Comparison of ENCODE assay signal across 21 cellular contexts in genomic region chr3:118354556-118354955, GRCh38.
DNase-seq lines count a peak whose midpoint lies in the region; TF ChIP-seq lines count a peak whose summit lies in the region.
"Had no signal": no experiment of that assay in that cellular context is flagged by ENCODE, and none has a peak within 500 bp of the region (broad histone marks: within the 10 kb centered on the region; RNA-seq: fewer than 3 reads in every experiment).

No MANE protein-coding gene starts in this region.

- no peak overlapping the region for H2BK120ac ChIP-seq in mesendoderm (ENCODE audit: low read depth, low read length)

- DNase-seq in DMS53 (lab: John Stamatoyannopoulos, UW) (peak; percentile 1), DMS53 treated with DMSO at 0.1 percent for 48 hours (lab: John Stamatoyannopoulos, UW; ENCODE audit: unreplicated experiment) (no peak), endodermal cell (no peak), mesendoderm (peak; percentile 6), LoVo (ENCODE audit: low spot score) (no peak), cerebellum (ENCODE audit: low spot score) (no peak)
- DNase-seq: ACHN; AML-193; BE2C; Calu3; CD4-positive, alpha-beta T cell; CD8-positive, alpha-beta memory T cell; DMS79; EL; GDM1; GOT3 had no signal

- H2BK15ac ChIP-seq in mesendoderm (replicated peaks; ENCODE audit: low read depth), result no peak overlapping the region

- no peak for TF ChIP-seq CTCF in endodermal cell (conservative IDR thresholded peaks at IDR 0.05)

- no peaks in the 10 kb centered on the region for H3K27me3 Mint-ChIP-seq in endodermal cell (ENCODE audit: insufficient read depth)
- H3K27me3 Mint-ChIP-seq: CD4-positive, alpha-beta T cell had no signal

- H3K23ac ChIP-seq in mesendoderm (ENCODE audit: low read length), result no peak overlapping the region

- peaks cover 60% of the 10 kb centered on the region for H3K9me3 ChIP-seq in endodermal cell (ENCODE audit: control insufficient read depth, low read length)
- H3K9me3 ChIP-seq: BE2C had no signal

- no peak overlapping the region for H3K18ac ChIP-seq in mesendoderm (ENCODE audit: low read length)

- H3K9ac ChIP-seq in endodermal cell (ENCODE audit: extremely low read depth, low read length, poor library complexity, severe bottlenecking), result no peak overlapping the region
- no peak overlapping the region for H3K9ac ChIP-seq in mesendoderm (ENCODE audit: low read length)
- H3K9ac ChIP-seq: BLaER1 treated with 17β-estradiol and CSF1 and Interleukin-3, amounts not matched to agents 10 nM and 100 nM had no signal

- peak overlapping the region; percentile 15 for H3K4me3 ChIP-seq in endodermal cell (ENCODE audit: low read length)
- H3K4me3 ChIP-seq in mesendoderm (ENCODE audit: low read length), result no peak overlapping the region
- H3K4me3 ChIP-seq: BLaER1 treated with 17β-estradiol and CSF1 and Interleukin-3, amounts not matched to agents 10 nM and 100 nM; GM12878; HAP-1 had no signal

- H3K27ac Mint-ChIP-seq in endodermal cell, result no peak overlapping the region
- H3K27ac Mint-ChIP-seq: CD14-positive monocyte; CD4-positive, alpha-beta T cell; CD8-positive, alpha-beta memory T cell had no signal

- no peak overlapping the region for H3K27ac ChIP-seq in endodermal cell (ENCODE audit: low read depth, low read length)
- H3K27ac ChIP-seq in mesendoderm (ENCODE audit: low read depth, low read length), result no peak overlapping the region
- H3K27ac ChIP-seq: 22Rv1; BLaER1 treated with 17β-estradiol and CSF1 and Interleukin-3, amounts not matched to agents 10 nM and 100 nM had no signal

- 85% methylated on average over 1 of the region's 1 CpG; no CpG with 5 or more reads in 1 of the 2 experiments for WGBS in endodermal cell (ENCODE audit: insufficient coverage in 1 of 2, insufficient read length in 1 of 2), 2 experiments
- no CpG with 5 or more reads among the region's 1 CpG for WGBS in mesendoderm (ENCODE audit: extremely low coverage, insufficient coverage, low lambda C conversion rate)

- H3K36me3 Mint-ChIP-seq in endodermal cell (ENCODE audit: low read depth), result peaks cover 10% of the 10 kb centered on the region
- H3K36me3 Mint-ChIP-seq: CD14-positive monocyte; CD8-positive, alpha-beta memory T cell had no signal

- H3K4me3 Mint-ChIP-seq in endodermal cell, result no peak overlapping the region
- H3K4me3 Mint-ChIP-seq: CD14-positive monocyte; CD4-positive, alpha-beta T cell; CD8-positive, alpha-beta memory T cell had no signal

- H3K9me3 Mint-ChIP-seq in endodermal cell, result peaks cover 76% of the 10 kb centered on the region

- no peaks in the 10 kb centered on the region for H3K79me1 ChIP-seq in mesendoderm (ENCODE audit: low read length)

- no peaks in the 10 kb centered on the region for H3K4me1 Mint-ChIP-seq in endodermal cell
- H3K4me1 Mint-ChIP-seq: CD14-positive monocyte; CD8-positive, alpha-beta memory T cell had no signal

- no peak overlapping the region for H4K5ac ChIP-seq in mesendoderm (ENCODE audit: low read length)

- no peak overlapping the region for H4K8ac ChIP-seq in mesendoderm (ENCODE audit: low read depth, low read length)

- H3K56ac ChIP-seq in mesendoderm (ENCODE audit: low read length), result no peak overlapping the region

- no peak overlapping the region for H2AK5ac ChIP-seq in mesendoderm (ENCODE audit: low read length)

- no peaks in the 10 kb centered on the region for H3K27me3 ChIP-seq in endodermal cell (ENCODE audit: control insufficient read depth, insufficient read depth, low read length, poor library complexity, severe bottlenecking)
- no peaks in the 10 kb centered on the region for H3K27me3 ChIP-seq in mesendoderm (ENCODE audit: insufficient read depth, low read length, poor library complexity)
- H3K27me3 ChIP-seq: BE2C; BLaER1 treated with 17β-estradiol and CSF1 and Interleukin-3, amounts not matched to agents 10 nM and 100 nM had no signal

- H3K4me1 ChIP-seq in endodermal cell (ENCODE audit: control insufficient read depth, insufficient read depth, low read length), result no peaks in the 10 kb centered on the region
- H3K4me1 ChIP-seq in mesendoderm (ENCODE audit: control insufficient read depth, low read depth, low read length), result no peaks in the 10 kb centered on the region
- H3K4me1 ChIP-seq: BE2C; BLaER1 treated with 17β-estradiol and CSF1 and Interleukin-3, amounts not matched to agents 10 nM and 100 nM; HAP-1 had no signal

- H3K4ac ChIP-seq in mesendoderm (ENCODE audit: low read depth, low read length), result no peak overlapping the region

- no peaks in the 10 kb centered on the region for H3K36me3 ChIP-seq in endodermal cell (ENCODE audit: control insufficient read depth, insufficient read depth, low read length)
- no peaks in the 10 kb centered on the region for H3K36me3 ChIP-seq in mesendoderm (ENCODE audit: control insufficient read depth, insufficient read depth, low read length)
- H3K36me3 ChIP-seq: BE2C; BLaER1 treated with 17β-estradiol and CSF1 and Interleukin-3, amounts not matched to agents 10 nM and 100 nM; HAP-1 had no signal

- H3K79me2 ChIP-seq in mesendoderm (ENCODE audit: control insufficient read depth, insufficient read depth, low read length), result no peaks in the 10 kb centered on the region

- H2BK5ac ChIP-seq in mesendoderm (ENCODE audit: low read length), result no peak overlapping the region

- no peak overlapping the region for H3K4me2 ChIP-seq in mesendoderm (ENCODE audit: low read length)
- H3K4me2 ChIP-seq: BLaER1 treated with 17β-estradiol and CSF1 and Interleukin-3, amounts not matched to agents 10 nM and 100 nM had no signal

Comparison
In these comparisons a context has a peak if more than half of its experiments do, and no peak if none do; other contexts are left out.
1. DNase-seq: peak in DMS53 (single experiment) and mesendoderm (single experiment); none in DMS53 treated with DMSO at 0.1 percent for 48 hours (single experiment), endodermal cell (single experiment), LoVo (single experiment) and cerebellum (single experiment).